ENCODE assay signal across 18 cellular contexts in the genomic region with DNA sequence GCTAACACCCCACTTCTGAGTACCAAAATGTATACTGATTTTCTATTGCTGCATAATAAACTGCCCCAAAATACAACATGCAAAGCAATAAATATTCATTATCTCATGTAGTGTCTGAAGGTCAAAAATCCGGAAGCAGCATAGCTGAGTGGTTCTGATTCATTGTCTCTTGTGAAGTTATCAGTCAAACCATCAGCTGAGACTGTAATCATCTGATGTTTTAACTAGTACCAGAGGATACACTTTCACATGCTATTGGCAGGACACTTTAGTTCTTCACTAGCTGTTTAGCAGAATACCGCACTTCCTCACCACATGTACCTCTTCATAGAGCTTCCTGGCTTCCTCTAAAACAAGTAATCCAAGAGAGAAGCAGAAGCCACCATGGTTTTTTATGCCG. TPM values are rescaled to one million over a fixed set of nuclear protein-coding genes. Genes with fewer than 3 reads are reported as not detected.
A peak's percentile ranks its signal among the peaks of the same experiment; 100 is the strongest.
DNase-seq lines count a peak whose midpoint lies in the region; FAIRE-seq and TF ChIP-seq lines count a peak whose summit lies in the region.
"Had no signal": no experiment of that assay in that cellular context is flagged by ENCODE, and none has a peak within 500 bp of the region (broad histone marks: within the 10 kb centered on the region; RNA-seq: fewer than 3 reads in every experiment).

No MANE protein-coding gene starts in this region.

- peak; percentile 51 for FAIRE-seq in GM12891 (lab: Jason Lieb, UNC)
- FAIRE-seq: GM12878 had no signal

- no peak overlapping the region for H3K9ac ChIP-seq in Karpas-422 (ENCODE audit: low read length)
- H3K9ac ChIP-seq: GM23248 had no signal

- H3K4me3 ChIP-seq in A673 (ENCODE audit: low read depth, low read length, poor library complexity, severe bottlenecking) (no peak overlapping the region), Caco-2 (ENCODE audit: low read depth, low read length) (no peak overlapping the region), Karpas-422 (ENCODE audit: low read length) (no peak overlapping the region)
- H3K4me3 ChIP-seq: GM12878, GM23248, HAP-1 had no signal

- H3K4me1 ChIP-seq in A673 (ENCODE audit: insufficient read depth, low read length, poor library complexity, severe bottlenecking) = no peaks in the 10 kb centered on the region
- no peaks in the 10 kb centered on the region for H3K4me1 ChIP-seq in Caco-2
- no peaks in the 10 kb centered on the region for H3K4me1 ChIP-seq in Karpas-422 (ENCODE audit: low read length)
- H3K4me1 ChIP-seq: BE2C, HAP-1 had no signal

- H3K4me2 ChIP-seq in Karpas-422 (ENCODE audit: low read depth, low read length, poor library complexity, severe bottlenecking) = no peak overlapping the region

- DNase-seq in A673 (ENCODE audit: low spot score) = peak; percentile 6
- DNase-seq in GM12891 (ENCODE audit: insufficient read length, low spot score) = no peak
- DNase-seq in amniotic epithelial cell (ENCODE audit: low read depth) = peak; percentile 24
- peak; percentile 3 to 34 for DNase-seq in lung microvascular endothelial cell (ENCODE audit: low read depth in 2 of 2)
- DNase-seq in Caco-2 = no peak
- DNase-seq in cardiac septum (ENCODE audit: low spot score) = no peak
- no peak for DNase-seq in iPS-NIHi7 (ENCODE audit: extremely low spot score)
- no peak for DNase-seq in Karpas-422
- DNase-seq: ACHN; BE2C; C1 segment of cervical spinal cord; CD4-positive, CD25-positive, alpha-beta regulatory T cell; CD8-positive, alpha-beta memory T cell; DMS79 treated with DMSO at 0.1 percent for 48 hours; EL; GM23248 had no signal

- CTCF ChIA-PET in A673 (lab: Charles Lee) = no interaction called here
- CTCF ChIA-PET in Caco-2 (lab: Charles Lee) = no interaction called here

- POLR2A ChIA-PET in A673 (lab: Charles Lee; ENCODE audit: low non-redundant PET) (no interaction called here), Caco-2 (lab: Charles Lee) (no interaction called here)

- no peaks in the 10 kb centered on the region for H3K36me3 Mint-ChIP-seq in Caco-2 (ENCODE audit: insufficient read depth, unreplicated experiment)

- TF ChIP-seq POLR2A in GM12891 (IDR thresholded peaks at IDR 0.05; ENCODE audit: low read depth, low read length) = no peak

- peaks cover 8% of the 10 kb centered on the region for H3K4me1 Mint-ChIP-seq in Caco-2 (ENCODE audit: low read depth, unreplicated experiment)

- no peak overlapping the region for H3K4me3 Mint-ChIP-seq in Caco-2 (ENCODE audit: unreplicated experiment)
- H3K4me3 Mint-ChIP-seq: CD4-positive, CD25-positive, alpha-beta regulatory T cell; CD8-positive, alpha-beta memory T cell had no signal

- H3K9me3 ChIP-seq in A673 (ENCODE audit: low read depth, low read length, poor library complexity, severe bottlenecking) (no peaks in the 10 kb centered on the region), Caco-2 (no peaks in the 10 kb centered on the region), Karpas-422 (ENCODE audit: low read length) (no peaks in the 10 kb centered on the region)
- H3K9me3 ChIP-seq: BE2C, HAP-1 had no signal

- H4K20me1 ChIP-seq in Karpas-422 (ENCODE audit: insufficient read depth, low read depth, low read length) = no peaks in the 10 kb centered on the region

- intact Hi-C loops in A673 (cut with micrococcal nuclease; ENCODE audit: unreplicated experiment) = no loop called here
- intact Hi-C loops in Caco-2 (cut with micrococcal nuclease; ENCODE audit: unreplicated experiment) = no loop called here
- intact Hi-C loops in cardiac septum (cut with DNase I) = no loop called here

- no peak for TF ChIP-seq CTCF in A673 (conservative IDR thresholded peaks at IDR 0.05; ENCODE audit: low read depth, low read length)
- TF ChIP-seq CTCF in Caco-2 (IDR thresholded peaks at IDR 0.05; ENCODE audit: insufficient read depth in 1 of 2, low read depth in 1 of 2, low read length in 1 of 2, severe bottlenecking in 1 of 2, unreplicated experiment in 1 of 2) = no peak

- H3K36me3 ChIP-seq in A673 (ENCODE audit: insufficient read depth, low read length, poor library complexity, severe bottlenecking) (no peaks in the 10 kb centered on the region), Caco-2 (ENCODE audit: control insufficient read depth, insufficient read depth, low read length) (no peaks in the 10 kb centered on the region), Karpas-422 (ENCODE audit: insufficient read depth, low read length) (peaks cover 10% of the 10 kb centered on the region; the same call in 1 of the 2 replicates)
- H3K36me3 ChIP-seq: BE2C had no signal

- no peaks in the 10 kb centered on the region for H3K9me2 ChIP-seq in Karpas-422 (replicated peaks; ENCODE audit: insufficient read depth, low read length)

- H3K27ac Mint-ChIP-seq in Caco-2 (ENCODE audit: unreplicated experiment) = no peak overlapping the region
- H3K27ac Mint-ChIP-seq: CD4-positive, CD25-positive, alpha-beta regulatory T cell had no signal

- BruUV-seq in A673 (replicated peaks; lab: Mats Ljungman, UMichigan) = no TSS peak
- no TSS peak for BruUV-seq in Caco-2 (replicated peaks; lab: Mats Ljungman, UMichigan)

- H3K9me3 Mint-ChIP-seq in Caco-2 (ENCODE audit: unreplicated experiment) = no peaks in the 10 kb centered on the region
- H3K9me3 Mint-ChIP-seq: CD4-positive, CD25-positive, alpha-beta regulatory T cell; CD8-positive, alpha-beta memory T cell had no signal

- no peak overlapping the region for H3K27ac ChIP-seq in A673 (ENCODE audit: low read depth, low read length, poor library complexity, severe bottlenecking)
- H3K27ac ChIP-seq in Karpas-422 (ENCODE audit: low read length) = no peak overlapping the region
- H3K27ac ChIP-seq: GM23248 had no signal

- H3K79me2 ChIP-seq in Karpas-422 (ENCODE audit: low read length) = no peaks in the 10 kb centered on the region

- no peak overlapping the region for H2AFZ ChIP-seq in Karpas-422 (ENCODE audit: low read length)
- H2AFZ ChIP-seq: GM23248 had no signal

- no peaks in the 10 kb centered on the region for H3K27me3 ChIP-seq in A673 (replicated peaks; ENCODE audit: insufficient read depth, low read depth, low read length, poor library complexity)
- H3K27me3 ChIP-seq in Caco-2 (replicated peaks; ENCODE audit: control insufficient read depth, insufficient read depth, low read length) = no peaks in the 10 kb centered on the region
- H3K27me3 ChIP-seq in Karpas-422 (ENCODE audit: low read length) = no peaks in the 10 kb centered on the region
- H3K27me3 ChIP-seq: BE2C had no signal

- no peaks in the 10 kb centered on the region for H3K27me3 Mint-ChIP-seq in Caco-2 (ENCODE audit: insufficient read depth, unreplicated experiment)
- H3K27me3 Mint-ChIP-seq: CD4-positive, CD25-positive, alpha-beta regulatory T cell; CD8-positive, alpha-beta memory T cell had no signal

TF ChIP-seq in GM12891, 5 proteins besides CTCF, POLR2A, EP300 and RAD21:
- TF ChIP-seq TAF1 (IDR thresholded peaks at IDR 0.05; ENCODE audit: low read depth, low read length) (no peak), SPI1 (IDR thresholded peaks at IDR 0.05; ENCODE audit: low read depth, low read length) (no peak), POU2F2 (IDR thresholded peaks at IDR 0.05; ENCODE audit: low read depth, low read length) (no peak), POLR2AphosphoS5 (IDR thresholded peaks at IDR 0.05; ENCODE audit: low read depth, low read length) (no peak), PAX5 (IDR thresholded peaks at IDR 0.05; ENCODE audit: insufficient read depth, low read length, severe bottlenecking) (no peak)

RNA-seq across cellular contexts. Expression of a gene that starts 12.7 kb away (rescaled TPM):
- total RNA-seq in A673 (2021) = 19.7 and 20.7 TPM in 2 replicates
- 9.8 TPM for polyA plus RNA-seq in GM12891 (2012; ENCODE audit: low read depth, missing spikeins)
- total RNA-seq in lung microvascular endothelial cell = 6.1 and 7.1 TPM in 2 replicates
- total RNA-seq in Caco-2 (2022) = 22.1 and 27.0 TPM in 2 replicates
- total RNA-seq in cardiac septum = 9.0 TPM
- 24.2 and 56.3 TPM in 2 replicates for total RNA-seq in Karpas-422 (2014; rRNA removed; shearing (Covaris generic); ENCODE audit: low replicate concordance)

Comparison
In these comparisons a context has a peak if more than half of its experiments do, and no peak if none do; other contexts are left out.
1. DNase-seq: peak in A673 (single experiment), amniotic epithelial cell (single experiment) and lung microvascular endothelial cell (2 of 2); none in GM12891 (single experiment), Caco-2 (0 of 2), cardiac septum (single experiment), iPS-NIHi7 (single experiment) and Karpas-422 (single experiment).